26 cellular contexts compared by ENCODE assay signal in genomic region chrX:136215559-136215958, GRCh38. TPM values are rescaled to one million over a fixed set of nuclear protein-coding genes. Genes with fewer than 3 reads are reported as not detected.
DNase-seq lines count a peak whose midpoint lies in the region; ATAC-seq, FAIRE-seq and TF ChIP-seq lines count a peak whose summit lies in the region.
"Had no signal": no experiment of that assay in that cellular context is flagged by ENCODE, and none has a peak within 500 bp of the region (broad histone marks: within the 10 kb centered on the region; RNA-seq: fewer than 3 reads in every experiment).

No MANE protein-coding gene starts in this region.

- no peak overlapping the region for H3K9ac ChIP-seq in endothelial cell of umbilical vein (replicated peaks; ENCODE audit: extremely low read depth, insufficient read depth, low read length)

- no peaks in the 10 kb centered on the region for H3K79me2 ChIP-seq in endothelial cell of umbilical vein (ENCODE audit: control insufficient read depth, insufficient read depth, low read length)

- DNase-seq in EL (peak; percentile 40), RCC 7860 (ENCODE audit: low spot score) (peak; percentile 49), endothelial cell of umbilical vein (ENCODE audit: low read depth, low spot score) (no peak), osteocyte (ENCODE audit: extremely low spot score, unreplicated experiment) (no peak), NCI-H2029 treated with DMSO at 0.1 percent for 48 hours (lab: John Stamatoyannopoulos, UW) (no peak)
- DNase-seq in activated naive CD4-positive, alpha-beta T cell treated with anti-CD3 and anti-CD28 coated beads, Interleukin-2, amount 50 U/mL, for 16 hours: no peak
- DNase-seq: activated CD4-positive, alpha-beta T cell treated with anti-CD3 and anti-CD28 coated beads for 4 hours; activated naive CD4-positive, alpha-beta T cell treated with Interleukin-2 at 50 U/mL for 16 hours; activated T-cell treated with anti-CD3 and anti-CD28 coated beads, Interleukin-2, amount 50 U/mL, for 4 hours; dorsolateral prefrontal cortex; HCEC 1CT; MM.1S; NCI-H146; NCI-H2171 treated with DMSO at 0.1 percent for 48 hours; NCI-H524 treated with DMSO at 0.1 percent for 48 hours; NK-92 treated with Interleukin-12 subunit alpha and Interleukin-12 subunit beta, amount 100 ng/mL, for 24 hours; stimulated activated CD4-positive, alpha-beta T cell treated with anti-CD3 and anti-CD28 coated beads, Interleukin-2, amount 100 ng/mL, for 24 hours; substantia nigra; T-helper 17 cell had no signal

- H4K20me1 ChIP-seq in endothelial cell of umbilical vein (replicated peaks; ENCODE audit: control insufficient read depth, extremely low read depth, insufficient read depth, low read length): no peaks in the 10 kb centered on the region

- TF ChIP-seq CTCF in endothelial cell of umbilical vein (IDR thresholded peaks at IDR 0.05; ENCODE audit: extremely low read depth in 1 of 2, insufficient read depth in 1 of 2, low read depth in 1 of 2, low read length in 2 of 2) (no peak), osteocyte (IDR thresholded peaks at IDR 0.05) (no peak)

- no peaks in the 10 kb centered on the region for H3K9me3 Mint-ChIP-seq in osteocyte (ENCODE audit: unreplicated experiment)
- H3K9me3 Mint-ChIP-seq: activated T-cell treated with anti-CD3 and anti-CD28 coated beads, Interleukin-2, amount 50 U/mL, for 4 hours; central memory CD8-positive, alpha-beta T cell; memory B cell had no signal

- H3K4me1 ChIP-seq in endothelial cell of umbilical vein (ENCODE audit: control insufficient read depth, extremely low read depth, insufficient read depth, low read length): peaks cover 18% of the 10 kb centered on the region

- no peak overlapping the region for H2AFZ ChIP-seq in endothelial cell of umbilical vein (ENCODE audit: low read depth, low read length)

- POLR2A ChIA-PET in endothelial cell of umbilical vein (lab: Charles Lee): no interaction called here

- H3K27me3 ChIP-seq in endothelial cell of umbilical vein (ENCODE audit: control insufficient read depth in 2 of 2, insufficient read depth in 2 of 2, low read length in 2 of 2): no peaks in the 10 kb centered on the region
- H3K27me3 ChIP-seq: neutrophil had no signal

- H3K36me3 ChIP-seq in endothelial cell of umbilical vein (ENCODE audit: control insufficient read depth in 2 of 2, extremely low read depth in 1 of 2, insufficient read depth in 2 of 2, low read length in 2 of 2): peaks cover 0 to 2% of the 10 kb centered on the region in 2 experiments

- no peak overlapping the region for H3K4me3 ChIP-seq in endothelial cell of umbilical vein (replicated peaks in 1 of 3; ENCODE audit: insufficient read depth in 1 of 3, low read depth in 1 of 3, low read length in 3 of 3)
- H3K4me3 ChIP-seq: dorsolateral prefrontal cortex, SK-N-MC, smooth muscle cell had no signal

- ATAC-seq in HG03521 (IDR thresholded peaks at IDR 0.05; ENCODE audit: unreplicated experiment): no peak
- ATAC-seq: activated T-cell treated with anti-CD3 and anti-CD28 coated beads, Interleukin-2, amount 50 U/mL, for 4 hours; T-helper 17 cell had no signal

- TF ChIP-seq POLR2A in endothelial cell of umbilical vein (IDR thresholded peaks at IDR 0.05; ENCODE audit: low read depth, low read length): no peak

- H3K27ac Mint-ChIP-seq in osteocyte (ENCODE audit: unreplicated experiment): peak overlapping the region; percentile 94
- H3K27ac Mint-ChIP-seq: memory B cell had no signal

- no TSS peak for BruUV-seq in endothelial cell of umbilical vein (replicated peaks; lab: Mats Ljungman, UMichigan)

- dilution Hi-C loops in endothelial cell of umbilical vein (cut with MboI; ENCODE audit: extremely low pct_ligation_motif_present, low sequenced_read_pairs): no loop called here

- peak overlapping the region; percentile 84 for H3K27ac ChIP-seq in endothelial cell of umbilical vein (ENCODE audit: insufficient read depth, low read depth, low read length)
- H3K27ac ChIP-seq: dorsolateral prefrontal cortex, neutrophil, SK-N-MC had no signal

- peaks cover 52% of the 10 kb centered on the region for H3K4me1 Mint-ChIP-seq in osteocyte (ENCODE audit: unreplicated experiment)
- H3K4me1 Mint-ChIP-seq: central memory CD8-positive, alpha-beta T cell; T-helper 17 cell had no signal

- H3K4me3 Mint-ChIP-seq in osteocyte (ENCODE audit: unreplicated experiment): no peak overlapping the region
- H3K4me3 Mint-ChIP-seq: activated T-cell treated with anti-CD3 and anti-CD28 coated beads, Interleukin-2, amount 50 U/mL, for 4 hours; central memory CD8-positive, alpha-beta T cell; memory B cell; T-helper 17 cell had no signal

- FAIRE-seq in RCC 7860 (lab: Jason Lieb, UNC): peak; percentile 75
- FAIRE-seq in endothelial cell of umbilical vein (lab: Jason Lieb, UNC): peak; percentile 68
- FAIRE-seq: urothelium cell line had no signal

- no peak overlapping the region for H3K4me2 ChIP-seq in endothelial cell of umbilical vein (ENCODE audit: insufficient read depth, low read length)
- H3K4me2 ChIP-seq: smooth muscle cell had no signal

- CTCF ChIA-PET in endothelial cell of umbilical vein (lab: Charles Lee): interaction anchor here (1.0 to 1.8 kb wide), 4 partner anchors 50 to 187 kb away, joined by 3 to 7 read pairs (median 5); no protein-coding TSS in a partner anchor

- H3K36me3 Mint-ChIP-seq in osteocyte (ENCODE audit: unreplicated experiment): peaks cover 33% of the 10 kb centered on the region

- H3K27me3 Mint-ChIP-seq in osteocyte (ENCODE audit: unreplicated experiment): no peaks in the 10 kb centered on the region
- H3K27me3 Mint-ChIP-seq: central memory CD8-positive, alpha-beta T cell; memory B cell; T-helper 17 cell had no signal

- intact Hi-C loops in endothelial cell of umbilical vein (cut with micrococcal nuclease): no loop called here

- no peaks in the 10 kb centered on the region for H3K9me3 ChIP-seq in endothelial cell of umbilical vein (replicated peaks; ENCODE audit: control insufficient read depth, insufficient read depth, low read length)
- H3K9me3 ChIP-seq: neutrophil had no signal

- no peaks in the 10 kb centered on the region for H3K9me1 ChIP-seq in endothelial cell of umbilical vein (replicated peaks; ENCODE audit: control insufficient read depth, extremely low read depth, insufficient read depth, low read length)

TF ChIP-seq in endothelial cell of umbilical vein, 7 proteins besides CTCF, POLR2A, EP300 and RAD21:
- TF ChIP-seq JUN (IDR thresholded peaks at IDR 0.05; ENCODE audit: borderline replicate concordance, insufficient read depth, insufficient read length, low read depth): no peak
- no peak for TF ChIP-seq GATA2 (IDR thresholded peaks at IDR 0.05; ENCODE audit: insufficient read depth, insufficient read length, low read depth, low read length)
- no peak for TF ChIP-seq FOS (IDR thresholded peaks at IDR 0.05; ENCODE audit: borderline replicate concordance, insufficient read depth, low read length)
- no peak for TF ChIP-seq MAX (IDR thresholded peaks at IDR 0.05; ENCODE audit: insufficient read depth, insufficient read length)
- no peak for TF ChIP-seq EZH2 (IDR thresholded peaks at IDR 0.05; ENCODE audit: borderline replicate concordance, low read depth, low read length, severe bottlenecking)
- TF ChIP-seq POLR2AphosphoS5 (IDR thresholded peaks at IDR 0.05; ENCODE audit: insufficient read depth, low read depth, low read length): no peak
- no peak for TF ChIP-seq MYC (IDR thresholded peaks at IDR 0.05; ENCODE audit: low read depth, low read length)

RNA-seq across cellular contexts. Expression of gene MAP7D3, which starts 35.6 kb away (rescaled TPM):
- total RNA-seq in endothelial cell of umbilical vein (20.0 and 22.8 TPM in 2 replicates), osteocyte (84.7 and 87.4 TPM in 2 replicates)
- 5.6 and 6.5 TPM in 2 replicates for polyA plus RNA-seq in endothelial cell of umbilical vein
- 11.1 TPM in 2 replicates for polyA plus RNA-seq in endothelial cell of umbilical vein (2011; cell fraction: cytosol; rRNA removed)
- 17.7 and 18.9 TPM in 2 replicates for polyA plus RNA-seq in endothelial cell of umbilical vein (2011; cell fraction: nucleus; rRNA removed)
- polyA plus RNA-seq in endothelial cell of umbilical vein (2012): 24.5 and 27.5 TPM in 2 replicates
- 12.9 and 15.3 TPM in 2 replicates for polyA minus RNA-seq in endothelial cell of umbilical vein
- 9.1 TPM for polyA minus RNA-seq in endothelial cell of umbilical vein (2011; cell fraction: cytosol; rRNA and poly(A)+ RNA removed)
- polyA minus RNA-seq in endothelial cell of umbilical vein (2011; cell fraction: nucleus; rRNA and poly(A)+ RNA removed): 13.7 and 21.1 TPM in 2 replicates

Comparison
In these comparisons a context has a peak if more than half of its experiments do, and no peak if none do; other contexts are left out.
1. DNase-seq: peak in EL (single experiment) and RCC 7860 (single experiment); none in endothelial cell of umbilical vein (single experiment), osteocyte (single experiment), NCI-H2029 treated with DMSO at 0.1 percent for 48 hours (single experiment) and activated naive CD4-positive, alpha-beta T cell treated with anti-CD3 and anti-CD28 coated beads, Interleukin-2, amount 50 U/mL, for 16 hours (single experiment).